1 cellular context compared by ENCODE assay signal in genomic region chr10:90917231-90917967, GRCh38.
TF ChIP-seq lines count a peak whose summit lies in the region.

No MANE protein-coding gene starts in this region.

TF ChIP-seq in H1, 55 proteins besides CTCF, POLR2A, EP300 and RAD21:
- TF ChIP-seq EZH2 (IDR thresholded peaks at IDR 0.05; ENCODE audit: low read depth, low read length, severe bottlenecking) (peak; percentile 20), YY1 (IDR thresholded peaks at IDR 0.05; ENCODE audit: low read depth, low read length) (no peak)
